Comparison of ENCODE assay signal across 13 cellular contexts in genomic region chr10:12699258-12699700, GRCh38.
DNase-seq lines count a peak whose midpoint lies in the region; ATAC-seq and TF ChIP-seq lines count a peak whose summit lies in the region.
"Had no signal": no experiment of that assay in that cellular context is flagged by ENCODE, and none has a peak within 500 bp of the region (broad histone marks: within the 10 kb centered on the region; RNA-seq: fewer than 3 reads in every experiment).

No MANE protein-coding gene starts in this region.

- intact Hi-C loops in testis (cut with DNase I; ENCODE audit: low total_unique reads), result no loop called here

- no peak for TF ChIP-seq CTCF in astrocyte of the spinal cord (IDR thresholded peaks at IDR 0.05; ENCODE audit: low read depth, low read length)
- no peak for TF ChIP-seq CTCF in testis (IDR thresholded peaks at IDR 0.05)

- H3K27me3 ChIP-seq in skeletal muscle tissue (ENCODE audit: control insufficient read depth in 3 of 3, insufficient read depth in 3 of 3, low read length in 3 of 3) (peaks cover 0 to 3% (median 0%) of the 10 kb centered on the region in 3 donors), testis (no peaks in the 10 kb centered on the region)

- no peaks in the 10 kb centered on the region for H3K9me3 Mint-ChIP-seq in immature natural killer cell

- H3K36me3 ChIP-seq in skeletal muscle tissue (ENCODE audit: control insufficient read depth in 3 of 3, insufficient read depth in 3 of 3, low read length in 3 of 3) (no peaks in the 10 kb centered on the region), testis (ENCODE audit: low read depth, missing control alignments) (no peaks in the 10 kb centered on the region)

- H3K27ac Mint-ChIP-seq in immature natural killer cell, result peak overlapping the region in 5 of 6 donors; percentile 20 to 53 (median 32)

- peaks cover 3 to 9% (median 6%) of the 10 kb centered on the region in 3 donors for H3K36me3 Mint-ChIP-seq in immature natural killer cell

- TF ChIP-seq POLR2A in testis (IDR thresholded peaks at IDR 0.05), result no peak

- H3K9me3 ChIP-seq in skeletal muscle tissue (ENCODE audit: control insufficient read depth in 3 of 3, low read length in 3 of 3) (no peaks in the 10 kb centered on the region), testis (no peaks in the 10 kb centered on the region)

- WGBS in testis, 2 donors, result 81 to 88% methylated on average over 7 of the region's 7 CpGs

- H3K4me3 ChIP-seq in GM08714 (ENCODE audit: low read length) (peak overlapping the region; percentile 14; the same call in 1 of the 2 replicates), astrocyte of the spinal cord (ENCODE audit: low read depth, low read length) (no peak overlapping the region), skeletal muscle tissue (ENCODE audit: low read length in 3 of 3) (no peak overlapping the region), testis (no peak overlapping the region)

- DNase-seq in astrocyte of the spinal cord (ENCODE audit: low read depth, low spot score), result peak; percentile 66
- no peak for DNase-seq in immature natural killer cell
- DNase-seq in NK-92 treated with Interleukin-12 subunit alpha and Interleukin-12 subunit beta, amount 100 ng/mL, for 24 hours (lab: John Stamatoyannopoulos, UW), result no peak
- DNase-seq in testis, result no peak
- DNase-seq in NOMO-1 (lab: John Stamatoyannopoulos, UW; ENCODE audit: unreplicated experiment in 2 of 2), result no peak
- DNase-seq: effector CD8-positive, alpha-beta T cell; HCEC 1CT; mesendoderm; NCI-H1092; stimulated activated CD4-positive, alpha-beta T cell treated with anti-CD3 and anti-CD28 coated beads, Interleukin-2, amount 100 ng/mL, for 24 hours had no signal

- H3K4me1 Mint-ChIP-seq in immature natural killer cell, result peaks cover 10 to 12% of the 10 kb centered on the region in 2 donors

- H3K27ac ChIP-seq in skeletal muscle tissue (ENCODE audit: low read depth, low read length) (peak overlapping the region; percentile 80), testis (peak overlapping the region in 1 of 2 donors; percentile 39)

- no peak for ATAC-seq in HG02938 (IDR thresholded peaks at IDR 0.05; ENCODE audit: unreplicated experiment)

- H3K4me1 ChIP-seq in skeletal muscle tissue (ENCODE audit: control insufficient read depth in 3 of 3, insufficient read depth in 3 of 3, low read length in 3 of 3), result peaks cover 0 to 6% (median 0%) of the 10 kb centered on the region in 3 donors
- peaks cover 3% of the 10 kb centered on the region for H3K4me1 ChIP-seq in testis

- H3K4me3 Mint-ChIP-seq in immature natural killer cell, result peak overlapping the region in 1 of 5 donors; percentile 51

- peaks cover 0 to 2% (median 0%) of the 10 kb centered on the region in 3 donors for H3K27me3 Mint-ChIP-seq in immature natural killer cell (ENCODE audit: low read depth in 3 of 3)

- in situ Hi-C loops in astrocyte of the spinal cord (cut with HindIII; ENCODE audit: low sequenced_read_pairs), result no loop called here

- H3K9ac ChIP-seq in skeletal muscle tissue (ENCODE audit: low read depth in 1 of 3, low read length in 3 of 3), result no peak overlapping the region
